1 cellular context compared by ENCODE assay signal in the genomic region with DNA sequence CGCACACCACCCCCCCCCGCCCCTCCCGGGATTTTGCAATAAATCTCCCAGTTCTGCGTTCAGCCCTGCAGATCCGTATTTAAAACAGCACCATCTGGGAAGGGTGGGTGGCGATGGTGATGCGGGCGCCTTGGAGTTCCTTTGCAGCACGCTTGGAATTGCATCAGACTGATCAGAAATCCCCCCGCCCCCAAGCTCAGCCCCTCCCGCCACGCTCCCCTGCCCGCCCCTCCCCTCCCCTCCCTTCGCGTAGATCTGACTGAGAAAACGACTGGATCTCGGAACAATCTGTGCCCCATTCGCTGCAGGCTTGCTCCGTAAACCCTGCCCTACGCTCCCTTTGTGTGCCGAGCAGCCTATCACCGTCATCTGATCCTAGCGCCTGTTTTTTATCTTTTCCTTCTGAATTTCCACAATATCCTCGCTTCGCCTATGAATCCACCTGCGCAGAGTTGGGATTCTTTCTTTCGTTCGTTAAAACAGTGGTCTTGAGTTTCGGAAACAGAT.
TF ChIP-seq lines count a peak whose summit lies in the region.

No MANE protein-coding gene starts in this region.

TF ChIP-seq in GM12878, 131 proteins besides CTCF, POLR2A, EP300 and RAD21 (continued from another document):
- no peak for TF ChIP-seq SREBF2 (IDR thresholded peaks at IDR 0.05; ENCODE audit: low read length)
- TF ChIP-seq NFYA (IDR thresholded peaks at IDR 0.05; ENCODE audit: borderline replicate concordance, low read depth, low read length): no peak
- no peak for TF ChIP-seq E2F4 (IDR thresholded peaks at IDR 0.05; ENCODE audit: low read depth, low read length)
- TF ChIP-seq SMAD1 (IDR thresholded peaks at IDR 0.05; ENCODE audit: low read depth, partially characterized antibody): no peak
- no peak for TF ChIP-seq NFXL1 (IDR thresholded peaks at IDR 0.05; ENCODE audit: borderline replicate concordance)
- TF ChIP-seq SMAD5 (IDR thresholded peaks at IDR 0.05; ENCODE audit: low read depth): no peak
- TF ChIP-seq POU2F2 (IDR thresholded peaks at IDR 0.05; ENCODE audit: borderline replicate concordance, low read depth, low read length): no peak
